In the genomic region with DNA sequence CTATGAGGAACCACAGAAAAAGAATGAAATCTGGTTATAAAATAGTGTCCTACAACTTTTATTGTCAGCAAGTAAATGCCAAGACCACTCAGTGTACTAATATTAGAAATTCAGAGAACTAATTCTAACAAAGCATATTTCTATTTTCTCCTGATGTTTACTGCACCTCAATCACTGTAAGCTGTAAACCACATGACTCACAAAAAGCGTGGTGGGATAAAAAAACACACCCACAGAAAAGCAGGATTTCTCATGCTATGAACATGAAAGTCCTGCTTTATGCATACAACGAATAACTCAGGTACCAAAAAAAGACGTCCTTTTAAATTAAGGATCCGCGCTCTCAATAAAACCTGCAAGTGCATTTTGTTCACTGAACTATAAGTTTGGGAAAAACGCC, we compare ENCODE assay signal across 8 cellular contexts. TPM values are rescaled to one million over a fixed set of nuclear protein-coding genes. Genes with fewer than 3 reads are reported as not detected.
A peak's percentile ranks its signal among the peaks of the same experiment; 100 is the strongest.
DNase-seq lines count a peak whose midpoint lies in the region; ATAC-seq and TF ChIP-seq lines count a peak whose summit lies in the region.

No MANE protein-coding gene starts in this region.

- ATAC-seq in T-helper 17 cell = no peak
- ATAC-seq in gastroesophageal sphincter = no peak
- ATAC-seq in GM18517 (IDR thresholded peaks at IDR 0.05; ENCODE audit: unreplicated experiment) = no peak

- no peaks in the 10 kb centered on the region for H3K36me3 Mint-ChIP-seq in T-helper 17 cell (ENCODE audit: low read depth)

- H3K4me3 ChIP-seq in H7 (ENCODE audit: insufficient read depth, low read depth, low read length) (peak overlapping the region; percentile 97), gastroesophageal sphincter (peak overlapping the region; percentile 84 to 94), skeletal muscle tissue (ENCODE audit: low read length in 3 of 3) (peak overlapping the region; percentile 95 to 99 (median 99))

- no peaks in the 10 kb centered on the region for H3K27me3 Mint-ChIP-seq in T-helper 17 cell

- WGBS in gastroesophageal sphincter (ENCODE audit: low coverage in 1 of 2), 2 donors = 0% methylated on average over 5 to 6 of the region's 6 CpGs

- DNase-seq in H7 = no peak
- DNase-seq in T-helper 17 cell = no peak
- DNase-seq in head of caudate nucleus = no peak
- no peak for DNase-seq in NK-92 treated with Interleukin-12 subunit alpha and Interleukin-12 subunit beta, amount 100 ng/mL, for 24 hours (lab: John Stamatoyannopoulos, UW)
- no peak for DNase-seq in germinal center (ENCODE audit: low spot score)

- TF ChIP-seq EP300 in gastroesophageal sphincter (IDR thresholded peaks at IDR 0.05) = no peak

- H3K27ac ChIP-seq in gastroesophageal sphincter = peak overlapping the region in 3 of 4 donors; percentile 90 to 99 (median 98)
- peak overlapping the region; percentile 97 for H3K27ac ChIP-seq in skeletal muscle tissue (ENCODE audit: low read depth, low read length)

- H3K4me1 Mint-ChIP-seq in T-helper 17 cell = peaks cover 29% of the 10 kb centered on the region

- peak overlapping the region; percentile 82 to 96 (median 92) for H3K9ac ChIP-seq in skeletal muscle tissue (ENCODE audit: low read depth in 1 of 3, low read length in 3 of 3)

- peaks cover 7% of the 10 kb centered on the region for H3K36me3 ChIP-seq in H7 (replicated peaks; ENCODE audit: control insufficient read depth, insufficient read depth, low read length)
- peaks cover 0 to 25% of the 10 kb centered on the region in 2 donors for H3K36me3 ChIP-seq in gastroesophageal sphincter
- peaks cover 0 to 8% (median 5%) of the 10 kb centered on the region in 3 donors for H3K36me3 ChIP-seq in skeletal muscle tissue (ENCODE audit: control insufficient read depth in 3 of 3, insufficient read depth in 3 of 3, low read length in 3 of 3)

- no peaks in the 10 kb centered on the region for H3K27me3 ChIP-seq in H7 (ENCODE audit: control insufficient read depth, insufficient read depth, low read length)
- H3K27me3 ChIP-seq in gastroesophageal sphincter = no peaks in the 10 kb centered on the region
- H3K27me3 ChIP-seq in skeletal muscle tissue (ENCODE audit: control insufficient read depth in 3 of 3, insufficient read depth in 3 of 3, low read length in 3 of 3) = no peaks in the 10 kb centered on the region

- intact Hi-C loops in head of caudate nucleus (cut with DNase I) = loop anchor here (5.0 kb wide), 2 partner anchors 35 to 45 kb away; a partner anchor contains a TSS

- peaks cover 0 to 44% (median 15%) of the 10 kb centered on the region in 3 donors for H3K4me1 ChIP-seq in gastroesophageal sphincter
- peaks cover 13 to 18% (median 16%) of the 10 kb centered on the region in 3 donors for H3K4me1 ChIP-seq in skeletal muscle tissue (ENCODE audit: control insufficient read depth in 3 of 3, insufficient read depth in 3 of 3, low read length in 3 of 3)

- H3K4me3 Mint-ChIP-seq in T-helper 17 cell = peak overlapping the region; percentile 94

- TF ChIP-seq POLR2A in gastroesophageal sphincter (IDR thresholded peaks at IDR 0.05) = no peak

- H3K27ac Mint-ChIP-seq in T-helper 17 cell = peak overlapping the region; percentile 92

- no peaks in the 10 kb centered on the region for H3K9me3 ChIP-seq in T-helper 17 cell (ENCODE audit: control insufficient read depth, low read length, poor library complexity, severe bottlenecking)
- no peaks in the 10 kb centered on the region for H3K9me3 ChIP-seq in gastroesophageal sphincter
- no peaks in the 10 kb centered on the region for H3K9me3 ChIP-seq in skeletal muscle tissue (ENCODE audit: control insufficient read depth in 3 of 3, low read length in 3 of 3)

- no peak for TF ChIP-seq CTCF in gastroesophageal sphincter (IDR thresholded peaks at IDR 0.05)

RNA-seq across cellular contexts. Expression of a gene that starts 0.8 kb away (rescaled TPM):
- total RNA-seq in H7 (2014; rRNA removed; shearing (Covaris generic)) = 80.2 and 98.4 TPM in 2 replicates
- total RNA-seq in T-helper 17 cell = 10 to 100 TPM; 75.2 to 77.2 TPM
- total RNA-seq in gastroesophageal sphincter = 10 to 100 TPM; 20.4 to 55.3 (median 39.6) TPM
- 30.8 TPM for total RNA-seq in skeletal muscle tissue

RNA-seq across cellular contexts. Expression of a gene that starts 23.1 kb away (rescaled TPM):
- total RNA-seq in H7 (2014; rRNA removed; shearing (Covaris generic)) = 1.6 and 2.8 TPM in 2 replicates
- 10 to 100 TPM; 17.9 to 21.5 TPM for total RNA-seq in T-helper 17 cell
- 10 to 100 TPM in 3 of 4 donors, 1 to 10 TPM in 1; 3.2 to 23.8 (median 12.4) TPM for total RNA-seq in gastroesophageal sphincter
- 2.1 TPM for total RNA-seq in skeletal muscle tissue

RNA-seq across cellular contexts. Expression of a gene that starts 36.1 kb away (rescaled TPM):
- total RNA-seq in H7 (2014; rRNA removed; shearing (Covaris generic)) = 19.6 and 28.6 TPM in 2 replicates
- total RNA-seq in T-helper 17 cell = 10 to 100 TPM; 43.6 to 56.9 TPM
- total RNA-seq in gastroesophageal sphincter = 10 to 100 TPM; 32.2 to 42.6 (median 35.6) TPM
- 20.4 TPM for total RNA-seq in skeletal muscle tissue

RNA-seq across cellular contexts. Expression of a gene that starts 46.7 kb away (rescaled TPM):
- 37.2 and 45.2 TPM in 2 replicates for total RNA-seq in H7 (2014; rRNA removed; shearing (Covaris generic))
- total RNA-seq in T-helper 17 cell (10 to 100 TPM; 15.0 to 16.1 TPM), gastroesophageal sphincter (10 to 100 TPM; 27.0 to 38.8 (median 32.7) TPM), skeletal muscle tissue (30.8 TPM)
